Comparison of ENCODE assay signal across 14 cellular contexts in genomic region chr7:116438274-116438673, GRCh38.
DNase-seq lines count a peak whose midpoint lies in the region; ATAC-seq and TF ChIP-seq lines count a peak whose summit lies in the region.
"Had no signal": no experiment of that assay in that cellular context is flagged by ENCODE, and none has a peak within 500 bp of the region (broad histone marks: within the 10 kb centered on the region; RNA-seq: fewer than 3 reads in every experiment).

No MANE protein-coding gene starts in this region.

- intact Hi-C loops in left colon (cut with DNase I, micrococcal nuclease): no loop called here

- in situ Hi-C loops in astrocyte of the spinal cord (cut with HindIII; ENCODE audit: low sequenced_read_pairs): no loop called here

- peak; percentile 99 for ATAC-seq in left colon
- ATAC-seq in HG03565 (IDR thresholded peaks at IDR 0.05; ENCODE audit: unreplicated experiment): no peak
- ATAC-seq in HG02884 (IDR thresholded peaks at IDR 0.05; ENCODE audit: unreplicated experiment): no peak

- no peak overlapping the region for H3K4me3 ChIP-seq in AG10803 (ENCODE audit: low read length)
- H3K4me3 ChIP-seq in astrocyte of the spinal cord (ENCODE audit: low read depth, low read length): no peak overlapping the region
- H3K4me3 ChIP-seq: SK-N-MC had no signal

- TF ChIP-seq CTCF in AG10803 (conservative IDR thresholded peaks at IDR 0.05; ENCODE audit: low read length): peak; percentile 38
- TF ChIP-seq CTCF in astrocyte of the spinal cord (IDR thresholded peaks at IDR 0.05; ENCODE audit: low read depth, low read length): no peak

- peak; percentile 42 for DNase-seq in AG10803 (ENCODE audit: low read depth)
- DNase-seq in HuH-7 (ENCODE audit: low spot score): peak; percentile 58
- DNase-seq in astrocyte of the spinal cord (ENCODE audit: low read depth, low spot score): peak; percentile 29
- peak; percentile 13 to 41 for DNase-seq in left colon
- no peak for DNase-seq in stimulated activated CD4-positive, alpha-beta T cell treated with anti-CD3 and anti-CD28 coated beads, Interleukin-4, amount 100 ng/mL, for 4 hours
- DNase-seq in kidney glomerular epithelial cell (lab: John Stamatoyannopoulos, UW): no peak
- DNase-seq: activated CD4-positive, alpha-beta T cell treated with anti-CD3 and anti-CD28 coated beads, Interleukin-2, amount 10 ng/mL, durations not matched to agents 24 days and 14 days; activated naive CD4-positive, alpha-beta T cell treated with Interleukin-2 at 50 U/mL for 16 hours; C1 segment of cervical spinal cord; NCI-H1048; NCI-H526 had no signal

Comparison
In these comparisons a context has a peak if more than half of its experiments do, and no peak if none do; other contexts are left out.
1. DNase-seq: peak in AG10803 (single experiment), HuH-7 (single experiment), astrocyte of the spinal cord (single experiment) and left colon (2 of 2); none in stimulated activated CD4-positive, alpha-beta T cell treated with anti-CD3 and anti-CD28 coated beads, Interleukin-4, amount 100 ng/mL, for 4 hours (0 of 2) and kidney glomerular epithelial cell (single experiment).